In genomic region chr2:160329196-160329595, GRCh38 we compare ENCODE assay signal across 21 cellular contexts.
DNase-seq lines count a peak whose midpoint lies in the region; ATAC-seq lines count a peak whose summit lies in the region.
"Had no signal": no experiment of that assay in that cellular context is flagged by ENCODE, and none has a peak within 500 bp of the region (broad histone marks: within the 10 kb centered on the region; RNA-seq: fewer than 3 reads in every experiment).

No MANE protein-coding gene starts in this region.

- H3K4me3 Mint-ChIP-seq in stimulated activated naive CD8-positive, alpha-beta T cell treated with anti-CD3 and anti-CD28 coated beads, Interleukin-15, amount 100 ng/mL, for 72 hours: peak overlapping the region; percentile 65 to 67

- H2AK5ac ChIP-seq in mesenchymal stem cell (ENCODE audit: low read length, severe bottlenecking): no peak overlapping the region

- H3K18ac ChIP-seq in mesenchymal stem cell (ENCODE audit: low read depth in 1 of 2, low read length in 2 of 2): no peak overlapping the region

- H3K27me3 Mint-ChIP-seq in stimulated activated naive CD8-positive, alpha-beta T cell treated with anti-CD3 and anti-CD28 coated beads, Interleukin-15, amount 100 ng/mL, for 72 hours: no peaks in the 10 kb centered on the region

- no peak overlapping the region for H2BK120ac ChIP-seq in mesenchymal stem cell (ENCODE audit: low read depth, low read length)

- peak overlapping the region; percentile 34 for H3K9ac ChIP-seq in mesenchymal stem cell (ENCODE audit: low read length)
- H3K9ac ChIP-seq: BLaER1 treated with 17β-estradiol and CSF1 and Interleukin-3, amounts not matched to agents 10 nM and 100 nM; SK-N-SH had no signal

- WGBS in mesenchymal stem cell: 38% methylated on average over 4 of the region's 7 CpGs
- WGBS in aorta, 2 donors: 38 to 39% methylated on average over 7 of the region's 7 CpGs

- H2AFZ ChIP-seq in mesenchymal stem cell (ENCODE audit: low read depth, low read length): no peak overlapping the region

- peaks cover 0 to 48% of the 10 kb centered on the region in 2 experiments for H3K36me3 ChIP-seq in mesenchymal stem cell (ENCODE audit: control insufficient read depth in 1 of 2, insufficient read depth in 2 of 2, low read depth in 1 of 2, low read length in 2 of 2)
- peaks cover 0 to 2% of the 10 kb centered on the region in 2 donors for H3K36me3 ChIP-seq in aorta (ENCODE audit: control insufficient read depth in 1 of 2, insufficient read depth in 2 of 2, low read length in 1 of 2)
- H3K36me3 ChIP-seq: lower lobe of right lung, pancreas, tibial nerve had no signal

- H3K27me3 ChIP-seq in mesenchymal stem cell (ENCODE audit: control insufficient read depth in 1 of 2, insufficient read depth in 1 of 2, low read length in 2 of 2) (no peaks in the 10 kb centered on the region), aorta (ENCODE audit: control insufficient read depth in 1 of 2, insufficient read depth in 2 of 2, low read length in 1 of 2) (no peaks in the 10 kb centered on the region)
- H3K27me3 ChIP-seq: BLaER1 treated with 17β-estradiol and CSF1 and Interleukin-3, amounts not matched to agents 10 nM and 100 nM; pancreas; tibial nerve had no signal

- intact Hi-C loops in Right ventricle myocardium superior (cut with DNase I): loop anchor here (10.0 kb wide), 2 partner anchors 76 to 646 kb away; no protein-coding TSS in a partner anchor
- intact Hi-C loops in aorta (cut with DNase I): loop anchor here in 1 of 2 donors (5.0 to 10.0 kb wide), 3 partner anchors 56 to 643 kb away; partner anchors contain the start of gene RBMS1

- no peak overlapping the region for H4K8ac ChIP-seq in mesenchymal stem cell (ENCODE audit: low read length)

- H3K4ac ChIP-seq in mesenchymal stem cell (ENCODE audit: low read depth in 1 of 2, low read length in 2 of 2): no peak overlapping the region

- no peak overlapping the region for H2BK12ac ChIP-seq in mesenchymal stem cell (ENCODE audit: low read length in 2 of 2)

- H3K4me1 ChIP-seq in mesenchymal stem cell (ENCODE audit: control insufficient read depth, insufficient read depth, low read depth, low read length): peaks cover 4% of the 10 kb centered on the region
- H3K4me1 ChIP-seq in aorta (ENCODE audit: control insufficient read depth in 1 of 2, insufficient read depth in 2 of 2, low read length in 2 of 2): peaks cover 8 to 14% of the 10 kb centered on the region in 2 donors

- no peak overlapping the region for H3K14ac ChIP-seq in mesenchymal stem cell (ENCODE audit: low read length in 2 of 2)

- H3K4me3 ChIP-seq in mesenchymal stem cell (ENCODE audit: insufficient read depth in 1 of 2, low read depth in 1 of 2, low read length in 2 of 2) (no peak overlapping the region), aorta (ENCODE audit: low read length in 2 of 2) (no peak overlapping the region)
- H3K4me3 ChIP-seq: BLaER1 treated with 17β-estradiol and CSF1 and Interleukin-3, amounts not matched to agents 10 nM and 100 nM; lower lobe of right lung; pancreas; tibial nerve had no signal

- peaks cover 11% of the 10 kb centered on the region for H3K79me1 ChIP-seq in mesenchymal stem cell (replicated peaks; ENCODE audit: low read length, poor library complexity, severe bottlenecking)

- H3K4me2 ChIP-seq in mesenchymal stem cell (ENCODE audit: low read length, poor library complexity, severe bottlenecking): no peak overlapping the region
- H3K4me2 ChIP-seq: SK-N-SH had no signal

- no peak overlapping the region for H2BK15ac ChIP-seq in mesenchymal stem cell (ENCODE audit: low read depth, poor library complexity, severe bottlenecking)

- no peak overlapping the region for H2BK5ac ChIP-seq in mesenchymal stem cell (ENCODE audit: low read depth, low read length, poor library complexity, severe bottlenecking)

- H3K9me3 Mint-ChIP-seq in stimulated activated naive CD8-positive, alpha-beta T cell treated with anti-CD3 and anti-CD28 coated beads, Interleukin-15, amount 100 ng/mL, for 72 hours: no peaks in the 10 kb centered on the region
- H3K9me3 Mint-ChIP-seq: activated T-helper 2 cell treated with anti-CD3 and anti-CD28 coated beads, Interferon-gamma antibody, Interleukin-2, Interleukin-4, amounts not matched to agents 10 μg/mL and 5 μg/mL and 100 μg/mL, durations not matched to agents 14 hours and 24 hours and 36 hours had no signal

- ATAC-seq in stimulated activated naive CD8-positive, alpha-beta T cell treated with anti-CD3 and anti-CD28 coated beads, Interleukin-15, amount 100 ng/mL, for 72 hours: no peak
- no peak for ATAC-seq in stimulated activated naive CD8-positive, alpha-beta T cell treated with anti-CD3 and anti-CD28 coated beads, Interleukin-15, Interleukin-2, amounts not matched to agents 100 U/mL and 50 U/mL, for 24 hours
- ATAC-seq in Right ventricle myocardium superior (ENCODE audit: poor library complexity): peak; percentile 66
- ATAC-seq in aorta (ENCODE audit: low FRiP score): peak; percentile 4
- ATAC-seq in HG02759 (IDR thresholded peaks at IDR 0.05; ENCODE audit: unreplicated experiment): no peak
- ATAC-seq: esophagus mucosa had no signal

- H4K91ac ChIP-seq in mesenchymal stem cell (ENCODE audit: low read length): no peak overlapping the region

- H3K27ac Mint-ChIP-seq in stimulated activated naive CD8-positive, alpha-beta T cell treated with anti-CD3 and anti-CD28 coated beads, Interleukin-15, amount 100 ng/mL, for 72 hours: peak overlapping the region in 1 of 2 donors; percentile 47
- H3K27ac Mint-ChIP-seq: activated T-helper 2 cell treated with anti-CD3 and anti-CD28 coated beads, Interferon-gamma antibody, Interleukin-2, Interleukin-4, amounts not matched to agents 10 μg/mL and 5 μg/mL and 100 μg/mL, durations not matched to agents 14 hours and 24 hours and 36 hours had no signal

- no peak for DNase-seq in stimulated activated naive CD8-positive, alpha-beta T cell treated with anti-CD3 and anti-CD28 coated beads, Interleukin-15, amount 100 ng/mL, for 72 hours
- no peak for DNase-seq in stimulated activated naive CD8-positive, alpha-beta T cell treated with anti-CD3 and anti-CD28 coated beads, Interleukin-15, Interleukin-2, amounts not matched to agents 100 U/mL and 50 U/mL, for 24 hours
- DNase-seq in Right ventricle myocardium superior: no peak
- no peak for DNase-seq in mesenchymal stem cell
- DNase-seq in aorta: no peak
- no peak for DNase-seq in amygdala (lab: John Stamatoyannopoulos, UW)
- DNase-seq in activated CD8-positive, alpha-beta memory T cell treated with anti-CD3 and anti-CD28 coated beads, Interleukin-2, amount 50 U/mL, for 4 hours: no peak
- DNase-seq: ACHN; central memory CD4-positive, alpha-beta T cell; lower lobe of right lung; NCI-H1092 treated with DMSO at 0.1 percent for 48 hours; NCI-H2029 treated with DMSO at 0.1 percent for 48 hours; NCI-H510A; pancreas; SK-N-SH; T-helper 9 cell had no signal

- H3K23ac ChIP-seq in mesenchymal stem cell (ENCODE audit: low read length in 2 of 2): no peak overlapping the region

- H3K9me3 ChIP-seq in mesenchymal stem cell (ENCODE audit: control insufficient read depth, low read length) (no peaks in the 10 kb centered on the region), aorta (ENCODE audit: control insufficient read depth, low read length) (no peaks in the 10 kb centered on the region)
- H3K9me3 ChIP-seq: BLaER1 treated with 17β-estradiol and CSF1 and Interleukin-3, amounts not matched to agents 10 nM and 100 nM; lower lobe of right lung; pancreas; SK-N-SH; tibial nerve had no signal

- no peak overlapping the region for H3K27ac ChIP-seq in mesenchymal stem cell (ENCODE audit: low read length, poor library complexity, severe bottlenecking)
- no peak overlapping the region for H3K27ac ChIP-seq in aorta (ENCODE audit: low read depth in 1 of 2, low read length in 2 of 2)
- H3K27ac ChIP-seq: BLaER1 treated with 17β-estradiol and CSF1 and Interleukin-3, amounts not matched to agents 10 nM and 100 nM; lower lobe of right lung; pancreas; tibial nerve had no signal

- peaks cover 94% of the 10 kb centered on the region for H3K4me1 Mint-ChIP-seq in stimulated activated naive CD8-positive, alpha-beta T cell treated with anti-CD3 and anti-CD28 coated beads, Interleukin-15, amount 100 ng/mL, for 72 hours

Comparison
In these comparisons a context has a peak if more than half of its experiments do, and no peak if none do; other contexts are left out.
1. ATAC-seq: peak in Right ventricle myocardium superior (single experiment) and aorta (single experiment); none in stimulated activated naive CD8-positive, alpha-beta T cell treated with anti-CD3 and anti-CD28 coated beads, Interleukin-15, amount 100 ng/mL, for 72 hours (single experiment), stimulated activated naive CD8-positive, alpha-beta T cell treated with anti-CD3 and anti-CD28 coated beads, Interleukin-15, Interleukin-2, amounts not matched to agents 100 U/mL and 50 U/mL, for 24 hours (single experiment) and HG02759 (single experiment).